ENCODE assay signal across 15 cellular contexts in the genomic region with DNA sequence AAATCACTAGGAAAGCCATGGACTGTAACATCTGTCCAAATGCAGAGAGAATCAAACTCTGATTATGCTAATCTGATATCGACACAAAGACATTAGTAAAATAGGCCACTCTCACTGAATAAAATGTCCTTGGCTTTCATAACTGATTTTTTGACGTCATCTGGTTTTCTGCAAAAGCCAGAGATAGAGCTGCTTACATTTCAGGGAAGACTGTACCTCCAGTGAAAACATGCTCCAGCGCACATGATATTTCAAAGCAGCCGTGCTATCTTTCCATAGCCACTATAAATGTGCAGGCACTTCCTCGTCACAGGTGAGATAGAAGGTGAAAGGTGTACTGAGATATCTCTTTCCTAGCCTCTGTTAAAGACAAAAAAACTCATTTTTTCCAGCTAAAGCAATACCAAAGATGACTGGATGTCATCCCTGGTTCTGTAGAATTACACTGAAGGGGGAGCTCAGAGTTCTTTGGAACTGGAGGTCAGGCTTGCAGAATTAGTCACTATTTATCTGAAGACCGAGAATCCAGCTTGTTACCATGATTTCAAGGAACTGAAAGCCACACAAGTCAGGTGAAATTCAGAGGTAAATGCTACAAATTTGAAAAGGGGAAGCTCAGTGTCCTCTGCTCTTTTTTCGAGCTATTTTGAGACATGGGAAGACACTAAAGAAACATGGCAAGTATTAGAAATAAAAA.
DNase-seq lines count a peak whose midpoint lies in the region; ATAC-seq and TF ChIP-seq lines count a peak whose summit lies in the region.
"Had no signal": no experiment of that assay in that cellular context is flagged by ENCODE, and none has a peak within 500 bp of the region (broad histone marks: within the 10 kb centered on the region; RNA-seq: fewer than 3 reads in every experiment).

No MANE protein-coding gene starts in this region.

- no peaks in the 10 kb centered on the region for H3K27me3 ChIP-seq in WERI-Rb-1 (ENCODE audit: insufficient read depth, low read depth, severe bottlenecking)

- no peak overlapping the region for H3K27ac Mint-ChIP-seq in activated naive CD8-positive, alpha-beta T cell treated with anti-CD3 and anti-CD28 coated beads for 36 hours

- no peaks in the 10 kb centered on the region for H3K9me3 ChIP-seq in WERI-Rb-1 (ENCODE audit: severe bottlenecking)

- no peak for TF ChIP-seq CTCF in WERI-Rb-1 (IDR thresholded peaks at IDR 0.05; ENCODE audit: low read depth, low read length)

- no peaks in the 10 kb centered on the region for H3K27me3 Mint-ChIP-seq in activated naive CD8-positive, alpha-beta T cell treated with anti-CD3 and anti-CD28 coated beads for 36 hours

- no peak overlapping the region for H3K4me3 ChIP-seq in WERI-Rb-1 (ENCODE audit: low read depth, low read length)

- H3K36me3 Mint-ChIP-seq in activated naive CD8-positive, alpha-beta T cell treated with anti-CD3 and anti-CD28 coated beads for 36 hours = no peaks in the 10 kb centered on the region

- in situ Hi-C loops in ACHN (cut with HindIII; ENCODE audit: low pct_ligation_motif_present, low pct_unique_long_range_greater_than_20kb, low sequenced_read_pairs) = no loop called here

- no peaks in the 10 kb centered on the region for H3K36me3 ChIP-seq in WERI-Rb-1

- no peaks in the 10 kb centered on the region for H3K4me1 Mint-ChIP-seq in activated naive CD8-positive, alpha-beta T cell treated with anti-CD3 and anti-CD28 coated beads for 36 hours

- DNase-seq in WERI-Rb-1 = no peak
- no peak for DNase-seq in activated naive CD8-positive, alpha-beta T cell treated with anti-CD3 and anti-CD28 coated beads for 36 hours
- no peak for DNase-seq in stimulated activated naive CD4-positive, alpha-beta T cell treated with Interleukin-2 at 50 U/mL for 16 hours (lab: John Stamatoyannopoulos, UW)
- DNase-seq in DMS79 (lab: John Stamatoyannopoulos, UW) = no peak
- DNase-seq in ACHN = no peak
- DNase-seq: DMS 273 treated with DMSO at 0.1 percent for 48 hours, H7, NCI-H1092 treated with DMSO at 0.1 percent for 48 hours, NCI-H1694, SHP77 treated with DMSO at 0.1 percent for 48 hours had no signal

- peak overlapping the region; percentile 9 for H3K27ac ChIP-seq in WERI-Rb-1
- H3K27ac ChIP-seq: C4-2B, KMS-11 had no signal

- no peak overlapping the region for H3K4me3 Mint-ChIP-seq in activated naive CD8-positive, alpha-beta T cell treated with anti-CD3 and anti-CD28 coated beads for 36 hours

- no peaks in the 10 kb centered on the region for H3K9me3 Mint-ChIP-seq in activated naive CD8-positive, alpha-beta T cell treated with anti-CD3 and anti-CD28 coated beads for 36 hours

- ATAC-seq in GM18498 (IDR thresholded peaks at IDR 0.05; ENCODE audit: unreplicated experiment) (peak; percentile 44), GM19395 (IDR thresholded peaks at IDR 0.05; ENCODE audit: unreplicated experiment) (peak; percentile 61), HG03159 (IDR thresholded peaks at IDR 0.05; ENCODE audit: unreplicated experiment) (peak; percentile 67)
